ENCODE assay signal across 9 cellular contexts in the genomic region with DNA sequence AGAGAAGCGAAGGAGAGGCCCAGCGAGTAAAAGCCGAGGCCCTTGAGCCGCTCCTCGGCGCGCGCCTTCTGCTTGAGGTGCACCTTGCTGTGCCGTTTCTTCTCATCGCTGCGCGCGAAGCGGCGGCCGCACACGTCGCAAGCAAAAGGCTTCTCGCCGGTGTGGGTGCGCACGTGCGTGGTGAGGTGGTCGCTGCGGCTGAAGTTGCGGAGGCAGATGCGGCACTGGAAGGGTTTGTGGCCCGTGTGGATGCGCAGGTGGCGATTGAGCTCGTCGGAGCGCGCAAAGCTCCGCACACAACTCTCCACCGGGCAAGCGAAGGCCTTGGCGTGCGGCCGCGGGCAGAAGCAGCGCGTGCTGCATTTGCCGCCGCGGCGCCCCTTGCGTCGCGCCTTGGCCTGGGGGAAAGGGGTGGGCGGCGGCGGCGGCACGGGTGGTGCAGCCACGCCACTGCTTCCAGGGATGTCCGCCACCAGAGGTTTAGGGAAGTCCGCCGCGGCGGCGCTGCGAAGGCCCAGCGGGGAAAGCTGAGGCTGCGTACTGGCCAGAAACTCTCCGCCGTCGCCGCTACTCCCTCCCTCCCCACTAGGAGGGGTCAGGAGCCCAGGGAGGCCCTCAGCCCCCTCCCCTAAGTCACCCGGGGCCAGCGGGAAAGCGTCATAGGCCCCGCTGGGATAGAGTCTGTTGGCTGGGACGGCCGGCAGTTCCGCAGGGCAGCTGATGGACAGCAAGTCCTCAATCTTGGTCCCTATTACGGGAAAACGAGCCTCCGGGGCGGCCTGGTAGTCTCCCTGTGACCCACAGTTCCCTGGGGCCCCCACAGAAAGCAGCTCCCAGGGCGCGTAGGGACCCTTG. TPM values are rescaled to one million over a fixed set of nuclear protein-coding genes. Genes with fewer than 3 reads are reported as not detected.
DNase-seq lines count a peak whose midpoint lies in the region; ATAC-seq and TF ChIP-seq lines count a peak whose summit lies in the region.
"Had no signal": no experiment of that assay in that cellular context is flagged by ENCODE, and none has a peak within 500 bp of the region (broad histone marks: within the 10 kb centered on the region; RNA-seq: fewer than 3 reads in every experiment).

No MANE protein-coding gene starts in this region.

- peaks cover 8 to 34% (median 20%) of the 10 kb centered on the region in 3 donors for H3K4me1 Mint-ChIP-seq in CD8-positive, alpha-beta memory T cell
- H3K4me1 Mint-ChIP-seq in naive B cell = peaks cover 8 to 18% (median 17%) of the 10 kb centered on the region in 3 donors

- in situ Hi-C loops in brain microvascular endothelial cell (cut with HindIII; ENCODE audit: low pct_ligation_motif_present, low sequenced_read_pairs) = no loop called here

- no peaks in the 10 kb centered on the region for H3K9me3 ChIP-seq in CD8-positive, alpha-beta memory T cell (ENCODE audit: low read length)
- H3K9me3 ChIP-seq in HUES64 (ENCODE audit: insufficient read depth, low read depth, low read length) (no peaks in the 10 kb centered on the region), sigmoid colon (no peaks in the 10 kb centered on the region)

- H3K36me3 Mint-ChIP-seq in CD8-positive, alpha-beta memory T cell = no peaks in the 10 kb centered on the region
- peaks cover 0 to 11% of the 10 kb centered on the region in 2 donors for H3K36me3 Mint-ChIP-seq in naive B cell

- H3K9me3 Mint-ChIP-seq in CD8-positive, alpha-beta memory T cell = peaks cover 0 to 6% (median 0%) of the 10 kb centered on the region in 5 donors
- H3K9me3 Mint-ChIP-seq in naive B cell = peaks cover 0 to 3% (median 0%) of the 10 kb centered on the region in 7 donors

- H3K4me1 ChIP-seq in CD8-positive, alpha-beta memory T cell (ENCODE audit: insufficient read depth, low read length) = peaks cover 27% of the 10 kb centered on the region
- H3K4me1 ChIP-seq in HUES64 (ENCODE audit: insufficient read depth, low read length) (peaks cover 2% of the 10 kb centered on the region; the same call in 1 of the 2 replicates), sigmoid colon (peaks cover 0 to 30% (median 20%) of the 10 kb centered on the region in 4 donors)

- TF ChIP-seq EP300 in sigmoid colon (IDR thresholded peaks at IDR 0.05) = no peak

- CTCF ChIA-PET in CD8-positive, alpha-beta memory T cell (lab: Charles Lee) = interaction anchor here (1.1 to 6.8 kb wide), 8 partner anchors 7 to 400 kb away, joined by 3 to 54 read pairs (median 13); partner anchors contain the start of genes CCT7, FBXO41 and PRADC1

- intact Hi-C loops in sigmoid colon (cut with DNase I) = no loop called here

- POLR2A ChIA-PET in CD8-positive, alpha-beta memory T cell (lab: Charles Lee) = interaction anchor here (4.7 kb wide), 1 partner anchor 58 kb away, joined by 25 read pairs; the partner anchor contains the start of genes CCT7 and PRADC1

- TF ChIP-seq POLR2A in sigmoid colon (IDR thresholded peaks at IDR 0.05) = no peak

- no peak overlapping the region for H3K27ac ChIP-seq in CD8-positive, alpha-beta memory T cell (ENCODE audit: low read depth, low read length)
- no peak overlapping the region for H3K27ac ChIP-seq in HUES64 (ENCODE audit: low read depth, low read length)
- H3K27ac ChIP-seq in brain microvascular endothelial cell = no peak overlapping the region
- no peak overlapping the region for H3K27ac ChIP-seq in sigmoid colon

- peak overlapping the region in 1 of 8 donors; percentile 72 for H3K27ac Mint-ChIP-seq in CD8-positive, alpha-beta memory T cell
- peak overlapping the region; percentile 28 to 60 (median 44) for H3K27ac Mint-ChIP-seq in naive B cell

- ATAC-seq in naive B cell (ENCODE audit: low read depth in 2 of 2) = no peak
- no peak for ATAC-seq in HG03135 (IDR thresholded peaks at IDR 0.05; ENCODE audit: unreplicated experiment)

- 1% methylated on average over 82 of the region's 82 CpGs for WGBS in HUES64
- 3 to 8% methylated on average over 82 of the region's 82 CpGs for WGBS in sigmoid colon, 2 donors

- peaks cover 39% of the 10 kb centered on the region for H3K27me3 ChIP-seq in CD8-positive, alpha-beta memory T cell (ENCODE audit: insufficient read depth, low read length, poor library complexity, severe bottlenecking)
- H3K27me3 ChIP-seq in HUES64 (ENCODE audit: insufficient read depth, low read length) (peaks cover 100% of the 10 kb centered on the region), brain microvascular endothelial cell (replicated peaks) (peaks cover 57% of the 10 kb centered on the region), sigmoid colon (peaks cover 40 to 96% (median 63%) of the 10 kb centered on the region in 3 donors)

- TF ChIP-seq CTCF in brain microvascular endothelial cell (IDR thresholded peaks at IDR 0.05; ENCODE audit: low read depth, low read length, missing control alignments) = peak; percentile 28
- no peak for TF ChIP-seq CTCF in sigmoid colon (IDR thresholded peaks at IDR 0.05)

- DNase-seq in CD8-positive, alpha-beta memory T cell = no peak
- DNase-seq in brain microvascular endothelial cell = no peak
- DNase-seq in naive B cell = no peak
- no peak for DNase-seq in OCI-M2 (lab: John Stamatoyannopoulos, UW; ENCODE audit: unreplicated experiment)
- no peak for DNase-seq in sigmoid colon
- DNase-seq in anterior cingulate cortex (lab: John Stamatoyannopoulos, UW) = no peak

- H3K4me3 Mint-ChIP-seq in CD8-positive, alpha-beta memory T cell = peak overlapping the region; percentile 60 to 89 (median 78)
- peak overlapping the region; percentile 56 to 87 (median 82) for H3K4me3 Mint-ChIP-seq in naive B cell

- H3K27me3 Mint-ChIP-seq in CD8-positive, alpha-beta memory T cell = peaks cover 36 to 54% of the 10 kb centered on the region in 2 donors
- H3K27me3 Mint-ChIP-seq in naive B cell = peaks cover 30 to 49% (median 47%) of the 10 kb centered on the region in 3 donors

- peak overlapping the region; percentile 30 for H3K4me3 ChIP-seq in CD8-positive, alpha-beta memory T cell (ENCODE audit: low read length)
- H3K4me3 ChIP-seq in HUES64 (ENCODE audit: low read length) = peak overlapping the region; percentile 72
- peak overlapping the region; percentile 17 for H3K4me3 ChIP-seq in brain microvascular endothelial cell (ENCODE audit: low read depth, low read length)
- H3K4me3 ChIP-seq in sigmoid colon = peak overlapping the region in 2 of 4 donors; percentile 20 to 31

- H3K36me3 ChIP-seq in CD8-positive, alpha-beta memory T cell (ENCODE audit: insufficient read depth, low read length) = no peaks in the 10 kb centered on the region
- H3K36me3 ChIP-seq in HUES64 (ENCODE audit: insufficient read depth, low read length) (no peaks in the 10 kb centered on the region), brain microvascular endothelial cell (replicated peaks) (no peaks in the 10 kb centered on the region), sigmoid colon (no peaks in the 10 kb centered on the region)

- H3K9ac ChIP-seq in HUES64 (ENCODE audit: low read depth, low read length) = no peak overlapping the region

RNA-seq across cellular contexts. Expression of gene EGR4, which starts 1.7 kb away (rescaled TPM):
- total RNA-seq in CD8-positive, alpha-beta memory T cell = under 1 TPM; 0.31 to 0.55 TPM
- not detected for polyA plus RNA-seq in CD8-positive, alpha-beta memory T cell
- polyA plus RNA-seq in HUES64 (2013, experiment 1 of 2) = not detected
- polyA plus RNA-seq in HUES64 (2013, experiment 2 of 2) = not detected
- polyA plus RNA-seq in naive B cell (ENCODE audit: low read depth in 6 of 6) = under 1 TPM in 3 of 6 donors, not detected in 3; 0.23 to 0.84 (median 0.49) TPM
- under 1 TPM in 1 of 4 donors, not detected in 3; 0.14 TPM for total RNA-seq in sigmoid colon
- polyA plus RNA-seq in sigmoid colon = under 1 TPM in 1 of 3 donors, not detected in 2; 0.07 TPM
- total RNA-seq: subcutaneous adipose tissue had no signal

RNA-seq across cellular contexts. Expression of gene FBXO41, which starts 7.4 kb away (rescaled TPM):
- 10 to 100 TPM; 25.3 to 25.6 TPM for total RNA-seq in CD8-positive, alpha-beta memory T cell
- polyA plus RNA-seq in CD8-positive, alpha-beta memory T cell = 2.4 TPM
- 3.4 TPM for polyA plus RNA-seq in HUES64 (2013, experiment 1 of 2)
- 3.9 TPM for polyA plus RNA-seq in HUES64 (2013, experiment 2 of 2)
- polyA plus RNA-seq in naive B cell (ENCODE audit: low read depth in 6 of 6) (1 to 10 TPM in 4 of 6 donors, under 1 TPM in 1, not detected in 1; 0.79 to 2.3 (median 1.1) TPM), sigmoid colon (1 to 10 TPM in 1 of 3 donors, under 1 TPM in 2; under 0.01 to 4.4 (median 0.46) TPM)
- total RNA-seq in sigmoid colon = 1 to 10 TPM in 3 of 4 donors, under 1 TPM in 1; 0.55 to 2.9 (median 2.3) TPM

RNA-seq across cellular contexts. Expression of gene CCT7, which starts 57.6 kb away (rescaled TPM):
- 100 to 1,000 TPM; 750 to 758 TPM for total RNA-seq in CD8-positive, alpha-beta memory T cell
- 263 TPM for polyA plus RNA-seq in CD8-positive, alpha-beta memory T cell
- 267 TPM for polyA plus RNA-seq in HUES64 (2013, experiment 1 of 2)
- 253 TPM for polyA plus RNA-seq in HUES64 (2013, experiment 2 of 2)
- polyA plus RNA-seq in naive B cell (ENCODE audit: low read depth in 6 of 6) (100 to 1,000 TPM; 224 to 376 (median 265) TPM), sigmoid colon (100 to 1,000 TPM; 121 to 173 (median 148) TPM)
- total RNA-seq in sigmoid colon = 100 to 1,000 TPM; 173 to 197 (median 188) TPM

RNA-seq across cellular contexts. Expression of gene PRADC1, which starts 58.6 kb away (rescaled TPM):
- 10 to 100 TPM; 21.1 to 24.9 TPM for total RNA-seq in CD8-positive, alpha-beta memory T cell
- polyA plus RNA-seq in CD8-positive, alpha-beta memory T cell = 27.2 TPM
- 8.6 TPM for polyA plus RNA-seq in HUES64 (2013, experiment 1 of 2)
- polyA plus RNA-seq in HUES64 (2013, experiment 2 of 2) = 8.6 TPM
- polyA plus RNA-seq in naive B cell (ENCODE audit: low read depth in 6 of 6) = 10 to 100 TPM in 5 of 6 donors, 1 to 10 TPM in 1; 9.5 to 19.1 (median 10.6) TPM
- 10 to 100 TPM; 27.7 to 68.1 (median 38.6) TPM for total RNA-seq in sigmoid colon
- 10 to 100 TPM; 30.3 to 57.1 (median 55.9) TPM for polyA plus RNA-seq in sigmoid colon
